15 cellular contexts compared by ENCODE assay signal in genomic region chrX:9562851-9563250, GRCh38.
DNase-seq lines count a peak whose midpoint lies in the region; ATAC-seq and TF ChIP-seq lines count a peak whose summit lies in the region.
"Had no signal": no experiment of that assay in that cellular context is flagged by ENCODE, and none has a peak within 500 bp of the region (broad histone marks: within the 10 kb centered on the region; RNA-seq: fewer than 3 reads in every experiment).

No MANE protein-coding gene starts in this region.

- peak; percentile 85 for DNase-seq in ACHN
- peak; percentile 89 for DNase-seq in IMR-90
- DNase-seq in chondrocyte (ENCODE audit: low spot score) = no peak
- peak; percentile 87 for DNase-seq in kidney glomerular epithelial cell (lab: John Stamatoyannopoulos, UW)
- DNase-seq in nephron progenitor cell = no peak
- no peak for DNase-seq in occipital lobe (lab: John Stamatoyannopoulos, UW)
- DNase-seq in NCI-H2029 treated with DMSO at 0.1 percent for 48 hours (lab: John Stamatoyannopoulos, UW) = no peak
- no peak for DNase-seq in NOMO-1 (lab: John Stamatoyannopoulos, UW; ENCODE audit: unreplicated experiment in 2 of 2)
- DNase-seq: activated effector memory CD4-positive, alpha-beta T cell treated with Interleukin-2 at 50 U/mL for 16 hours; endodermal cell; NCI-H1092 had no signal

- peak overlapping the region; percentile 74; the same call in 1 of the 2 replicates for H3K23ac ChIP-seq in IMR-90 (ENCODE audit: low read depth, low read length)

- H4K5ac ChIP-seq in IMR-90 (ENCODE audit: low read depth, low read length) = peak overlapping the region; percentile 79; the same call in 1 of the 2 replicates

- H3K36me3 ChIP-seq in IMR-90 (ENCODE audit: control insufficient read depth, insufficient read depth, low read length) = no peaks in the 10 kb centered on the region; the same call in none of the 2 replicates

- H3K79me1 ChIP-seq in IMR-90 (ENCODE audit: low read depth in 1 of 2, low read length in 2 of 2) = peaks cover 12 to 52% of the 10 kb centered on the region in 2 experiments; a peak in 3 of 4 replicates

- H3K4me1 Mint-ChIP-seq in chondrocyte (ENCODE audit: low read depth) (peaks cover 36% of the 10 kb centered on the region), nephron progenitor cell (no peaks in the 10 kb centered on the region)
- H3K4me1 Mint-ChIP-seq: endodermal cell had no signal

- H3K36me3 Mint-ChIP-seq in chondrocyte (ENCODE audit: low read depth) (peaks cover 2% of the 10 kb centered on the region), nephron progenitor cell (ENCODE audit: low read depth) (peaks cover 29% of the 10 kb centered on the region)

- peak overlapping the region; percentile 74; the same call in 1 of the 2 replicates for H3K4ac ChIP-seq in IMR-90 (ENCODE audit: low read depth, low read length)

- TF ChIP-seq POLR2A in IMR-90 (IDR thresholded peaks at IDR 0.05; ENCODE audit: low read depth, low read length) = no peak

- H3K27ac ChIP-seq in IMR-90 (ENCODE audit: insufficient read depth, low read length) = no peak overlapping the region; the same call in 1 of the 2 replicates
- H3K27ac ChIP-seq: BLaER1, skin epidermis, VCaP had no signal

- H3K27ac Mint-ChIP-seq in chondrocyte (ENCODE audit: unreplicated experiment) (peak overlapping the region; percentile 65), nephron progenitor cell (no peak overlapping the region)
- H3K27ac Mint-ChIP-seq: endodermal cell had no signal

- H2BK120ac ChIP-seq in IMR-90 (ENCODE audit: low read depth, low read length) = peak overlapping the region; percentile 79

- H2AK5ac ChIP-seq in IMR-90 (ENCODE audit: low read depth, low read length) = no peak overlapping the region

- H3K4me3 ChIP-seq in IMR-90 (ENCODE audit: insufficient read depth, low read depth, low read length) = no peak overlapping the region
- H3K4me3 ChIP-seq: BLaER1, lung, skin epidermis had no signal

- H3K4me3 Mint-ChIP-seq in chondrocyte (ENCODE audit: unreplicated experiment) = no peak overlapping the region
- no peak overlapping the region for H3K4me3 Mint-ChIP-seq in nephron progenitor cell
- H3K4me3 Mint-ChIP-seq: endodermal cell had no signal

- intact Hi-C loops in IMR-90 (cut with micrococcal nuclease) = loop anchor here (5.0 kb wide), 1 partner anchor 91 kb away; no protein-coding TSS in a partner anchor

- no peak overlapping the region for H3K9ac ChIP-seq in IMR-90 (ENCODE audit: low read depth, low read length)
- H3K9ac ChIP-seq: BLaER1 had no signal

- peaks cover 9% of the 10 kb centered on the region for H3K9me1 ChIP-seq in IMR-90 (ENCODE audit: insufficient read depth, low read length)

- H3K9me3 Mint-ChIP-seq in chondrocyte (ENCODE audit: low read depth) (peaks cover 9% of the 10 kb centered on the region), nephron progenitor cell (peaks cover 32% of the 10 kb centered on the region)

- peak overlapping the region; percentile 92 for H2BK5ac ChIP-seq in IMR-90 (ENCODE audit: low read depth, low read length, poor library complexity, severe bottlenecking)

- peaks cover 10% of the 10 kb centered on the region; the same call in 1 of the 2 replicates for H4K20me1 ChIP-seq in IMR-90 (ENCODE audit: insufficient read depth, low read length)

- H2BK20ac ChIP-seq in IMR-90 (ENCODE audit: low read depth, low read length) = peak overlapping the region; percentile 94; the same call in 1 of the 2 replicates

- H3K27me3 Mint-ChIP-seq in chondrocyte (ENCODE audit: low read depth) = no peaks in the 10 kb centered on the region
- peaks cover 3% of the 10 kb centered on the region for H3K27me3 Mint-ChIP-seq in nephron progenitor cell (ENCODE audit: low read depth, poor library complexity)

- WGBS in IMR-90 (ENCODE audit: extremely low coverage in 2 of 2, insufficient read length in 1 of 2), 2 experiments = no CpG with 5 or more reads among the region's 8 CpGs

- ATAC-seq in IMR-90 (ENCODE audit: low read depth) = peak; percentile 93

- H4K91ac ChIP-seq in IMR-90 (ENCODE audit: insufficient read depth, low read depth, low read length) = peak overlapping the region; percentile 54

- BruUV-seq in IMR-90 (replicated peaks; lab: Mats Ljungman, UMichigan) = no TSS peak

- peak overlapping the region; percentile 75 for H3K56ac ChIP-seq in IMR-90 (ENCODE audit: extremely low read depth, insufficient read depth, low read length)

- H3K27me3 ChIP-seq in IMR-90 (ENCODE audit: control insufficient read depth, insufficient read depth, low read length) = no peaks in the 10 kb centered on the region
- H3K27me3 ChIP-seq: BLaER1 had no signal

- H3K18ac ChIP-seq in IMR-90 (ENCODE audit: low read depth, low read length) = no peak overlapping the region; the same call in 1 of the 2 replicates

- TF ChIP-seq CTCF in IMR-90 (conservative IDR thresholded peaks at IDR 0.05; ENCODE audit: low read depth, low read length) (no peak), chondrocyte (IDR thresholded peaks at IDR 0.05) (no peak), nephron progenitor cell (IDR thresholded peaks at IDR 0.05) (no peak)

- peaks cover 6% of the 10 kb centered on the region; the same call in 1 of the 2 replicates for H3K4me1 ChIP-seq in IMR-90 (ENCODE audit: control insufficient read depth, insufficient read depth, low read length)

- in situ Hi-C loops in ACHN (cut with HindIII; ENCODE audit: low pct_ligation_motif_present, low pct_unique_long_range_greater_than_20kb, low sequenced_read_pairs) (no loop called here), IMR-90 (cut with MboI; ENCODE audit: low sequenced_read_pairs) (no loop called here)

- POLR2A ChIA-PET in IMR-90 (lab: Charles Lee; ENCODE audit: unreplicated experiment) = no interaction called here

- peak overlapping the region; percentile 1 to 83; a peak in 3 of 4 replicates for H4K8ac ChIP-seq in IMR-90 (ENCODE audit: low read depth in 2 of 2, low read length in 2 of 2)

- no peak overlapping the region for H2AK9ac ChIP-seq in IMR-90 (replicated peaks; ENCODE audit: low read depth, low read length, poor library complexity)

- no peak overlapping the region for H2AFZ ChIP-seq in IMR-90 (replicated peaks; ENCODE audit: low read length, poor library complexity)

- no peaks in the 10 kb centered on the region for H3K9me3 ChIP-seq in IMR-90 (ENCODE audit: control insufficient read depth, insufficient read depth, low read length)
- H3K9me3 ChIP-seq: BLaER1 had no signal

- dilution Hi-C loops in IMR-90 (cut with HindIII; ENCODE audit: low sequenced_read_pairs, unreplicated experiment) = no loop called here

- CTCF ChIA-PET in IMR-90 (lab: Yijun Ruan, JAX) = no interaction called here

- H3K4me2 ChIP-seq in IMR-90 (ENCODE audit: low read depth, low read length) = peak overlapping the region; percentile 69; the same call in 1 of the 2 replicates
- H3K4me2 ChIP-seq: BLaER1 had no signal

- peak overlapping the region; percentile 80; the same call in 1 of the 2 replicates for H3K14ac ChIP-seq in IMR-90 (replicated peaks; ENCODE audit: low read depth, low read length)

- TF ChIP-seq RAD21 in IMR-90 (IDR thresholded peaks at IDR 0.05; ENCODE audit: low read length) = no peak

- no peak overlapping the region for H2BK15ac ChIP-seq in IMR-90 (ENCODE audit: low read depth, low read length)

TF ChIP-seq in IMR-90, 13 proteins besides CTCF, POLR2A, EP300 and RAD21:
- TF ChIP-seq BHLHE40 (IDR thresholded peaks at IDR 0.05; ENCODE audit: low read depth, low read length) (no peak), MXI1 (IDR thresholded peaks at IDR 0.05; ENCODE audit: borderline replicate concordance, low read depth, low read length) (no peak), SMC3 (IDR thresholded peaks at IDR 0.05; ENCODE audit: low read depth, low read length) (no peak), NFE2L2 (IDR thresholded peaks at IDR 0.05; ENCODE audit: low read depth, low read length) (no peak), CHD1 (IDR thresholded peaks at IDR 0.05; ENCODE audit: low read depth, low read length) (no peak), USF2 (IDR thresholded peaks at IDR 0.05; ENCODE audit: low read depth, low read length) (no peak), MAFK (IDR thresholded peaks at IDR 0.05; ENCODE audit: low read depth, low read length) (no peak), RFX5 (IDR thresholded peaks at IDR 0.05; ENCODE audit: low read depth, low read length) (no peak), RCOR1 (IDR thresholded peaks at IDR 0.05; ENCODE audit: insufficient replicate concordance, low read length) (no peak), CEBPB (IDR thresholded peaks at IDR 0.05; ENCODE audit: low read depth, low read length) (no peak), ELK1 (IDR thresholded peaks at IDR 0.05; ENCODE audit: borderline replicate concordance, low read depth, low read length) (no peak), MAZ (IDR thresholded peaks at IDR 0.05; ENCODE audit: borderline replicate concordance, low read depth, low read length) (no peak), FOS (IDR thresholded peaks at IDR 0.05; ENCODE audit: low read depth, low read length) (no peak)

Comparison
In these comparisons a context has a peak if more than half of its experiments do, and no peak if none do; other contexts are left out.
1. DNase-seq: peak in ACHN (single experiment), IMR-90 (single experiment) and kidney glomerular epithelial cell (single experiment); none in chondrocyte (single experiment), nephron progenitor cell (single experiment), occipital lobe (single experiment), NCI-H2029 treated with DMSO at 0.1 percent for 48 hours (single experiment) and NOMO-1 (0 of 2).